11 cellular contexts compared by ENCODE assay signal in genomic region chr2:232911712-232912277, GRCh38. TPM values are rescaled to one million over a fixed set of nuclear protein-coding genes. Genes with fewer than 3 reads are reported as not detected.
"Had no signal": no experiment of that assay in that cellular context is flagged by ENCODE, and none has a peak within 500 bp of the region (broad histone marks: within the 10 kb centered on the region; RNA-seq: fewer than 3 reads in every experiment).

No MANE protein-coding gene starts in this region.

- H3K4me2 ChIP-seq: GM23338 had no signal

- H3K4me3 ChIP-seq: GM23248, GM23338, HAP-1 had no signal

- H3K9ac ChIP-seq: GM23248 had no signal

- H3K9me3 ChIP-seq: HAP-1 had no signal

- DNase-seq: GM23248, GOT3, H7, H9, HCEC 1CT, HFFc6 had no signal

- H3K36me3 ChIP-seq: HAP-1 had no signal

- H2AFZ ChIP-seq: GM23248, GM23338 had no signal

- H3K27ac ChIP-seq: GM23248 had no signal

- FAIRE-seq: H1, H54 had no signal

- ATAC-seq: GM23338, HCT116 had no signal

RNA-seq across cellular contexts. Expression of gene SNORC, which starts 41.7 kb away (rescaled TPM):
- total RNA-seq: GM23248 had no signal
